Comparison of ENCODE assay signal across 9 cellular contexts in the genomic region with DNA sequence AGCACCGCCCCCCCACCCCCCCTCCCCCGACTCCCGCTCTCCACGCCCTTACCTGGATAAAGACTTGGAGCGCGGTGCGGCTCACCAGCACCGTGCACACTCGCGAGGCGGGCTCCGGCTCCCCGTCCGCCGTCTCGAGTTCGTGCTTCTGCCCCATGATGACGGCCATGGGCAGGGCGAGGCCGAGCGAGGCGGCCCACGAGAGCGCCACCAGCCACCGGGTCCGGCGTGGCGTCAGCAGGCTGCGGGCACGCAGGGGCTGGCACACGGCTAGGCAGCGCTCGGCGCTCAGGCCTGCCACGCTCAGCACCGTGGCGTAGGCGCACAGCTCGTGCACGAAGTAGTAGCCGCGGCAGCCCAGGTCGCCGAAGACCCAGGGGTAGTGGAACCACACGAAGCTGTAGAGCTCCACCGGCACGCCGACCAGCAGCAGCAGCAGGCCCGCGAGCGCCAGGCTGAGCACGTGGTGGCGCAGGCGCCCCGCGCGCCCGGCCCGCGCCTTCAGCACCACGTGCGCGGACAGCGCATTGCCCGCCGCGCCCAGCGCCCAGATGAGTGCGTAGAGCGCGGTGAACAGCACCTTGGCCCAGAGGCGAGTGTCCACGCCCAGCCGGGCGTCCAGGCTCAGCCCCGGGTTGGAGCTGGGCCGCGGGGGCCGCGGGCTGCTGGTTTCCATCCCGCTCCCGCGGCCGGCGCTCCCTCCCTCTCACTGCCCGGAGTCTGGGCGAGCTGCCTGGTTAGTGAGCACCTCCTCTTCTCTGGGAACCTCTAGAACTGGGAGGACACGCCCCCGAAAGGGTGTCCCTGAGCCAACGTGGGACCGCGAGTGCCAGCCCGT. TPM values are rescaled to one million over a fixed set of nuclear protein-coding genes. Genes with fewer than 3 reads are reported as not detected.
DNase-seq lines count a peak whose midpoint lies in the region; ATAC-seq and TF ChIP-seq lines count a peak whose summit lies in the region.
"Had no signal": no experiment of that assay in that cellular context is flagged by ENCODE, and none has a peak within 500 bp of the region (broad histone marks: within the 10 kb centered on the region; RNA-seq: fewer than 3 reads in every experiment).

A gene with protein sequence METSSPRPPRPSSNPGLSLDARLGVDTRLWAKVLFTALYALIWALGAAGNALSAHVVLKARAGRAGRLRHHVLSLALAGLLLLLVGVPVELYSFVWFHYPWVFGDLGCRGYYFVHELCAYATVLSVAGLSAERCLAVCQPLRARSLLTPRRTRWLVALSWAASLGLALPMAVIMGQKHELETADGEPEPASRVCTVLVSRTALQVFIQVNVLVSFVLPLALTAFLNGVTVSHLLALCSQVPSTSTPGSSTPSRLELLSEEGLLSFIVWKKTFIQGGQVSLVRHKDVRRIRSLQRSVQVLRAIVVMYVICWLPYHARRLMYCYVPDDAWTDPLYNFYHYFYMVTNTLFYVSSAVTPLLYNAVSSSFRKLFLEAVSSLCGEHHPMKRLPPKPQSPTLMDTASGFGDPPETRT (minus strand): TSS at position 742 of the 838 bp plus-strand sequence. CDS start 66 bp downstream, at position 676.

- ATAC-seq in activated B cell treated with CpG ODN at 0.5 μM for 24 hours (ENCODE audit: low read depth) (peak; percentile 56), natural killer cell (peak; percentile 68 to 94 (median 93)), HG03175 (IDR thresholded peaks at IDR 0.05; ENCODE audit: unreplicated experiment) (no peak)

- peaks cover 17% of the 10 kb centered on the region for H3K4me1 Mint-ChIP-seq in activated B cell treated with CpG ODN at 0.5 μM for 24 hours
- peaks cover 0 to 5% of the 10 kb centered on the region in 2 donors for H3K4me1 Mint-ChIP-seq in natural killer cell

- H3K4me3 Mint-ChIP-seq in activated B cell treated with CpG ODN at 0.5 μM for 24 hours: no peak within 1 kb of the TSS
- no peak within 1 kb of the TSS for H3K4me3 Mint-ChIP-seq in natural killer cell
- H3K4me3 Mint-ChIP-seq: activated naive CD4-positive, alpha-beta T cell treated with anti-CD3 and anti-CD28 coated beads, Interleukin-2, amount 50 U/mL, for 24 hours had no signal

- H3K36me3 Mint-ChIP-seq in activated B cell treated with CpG ODN at 0.5 μM for 24 hours (ENCODE audit: low read depth) (no peaks in the 10 kb centered on the region), natural killer cell (no peaks in the 10 kb centered on the region)

- DNase-seq in Daoy (ENCODE audit: low read depth): peak; percentile 78
- no peak for DNase-seq in activated B cell treated with CpG ODN at 0.5 μM for 24 hours
- DNase-seq in fibroblast of peridontal ligament (ENCODE audit: extremely low read depth): peak; percentile 34
- peak; percentile 25 for DNase-seq in natural killer cell
- no peak for DNase-seq in NCI-H2196 treated with DMSO at 0.1 percent for 48 hours (lab: John Stamatoyannopoulos, UW; ENCODE audit: unreplicated experiment)
- DNase-seq in NCI-H1930 (lab: John Stamatoyannopoulos, UW): no peak
- no peak for DNase-seq in H4 (ENCODE audit: low spot score)

- CTCF ChIA-PET in activated B cell treated with CpG ODN at 0.5 μM for 24 hours (lab: Charles Lee): no interaction called here

- H3K27me3 Mint-ChIP-seq in activated B cell treated with CpG ODN at 0.5 μM for 24 hours (peaks cover 24% of the 10 kb centered on the region), natural killer cell (ENCODE audit: low read depth in 2 of 2) (peaks cover 17 to 29% of the 10 kb centered on the region in 2 donors)

- H3K9me3 Mint-ChIP-seq in activated B cell treated with CpG ODN at 0.5 μM for 24 hours (no peaks in the 10 kb centered on the region), natural killer cell (no peaks in the 10 kb centered on the region)
- H3K9me3 Mint-ChIP-seq: activated naive CD4-positive, alpha-beta T cell treated with anti-CD3 and anti-CD28 coated beads, Interleukin-2, amount 50 U/mL, for 24 hours had no signal

- no peak for TF ChIP-seq CTCF in activated B cell treated with CpG ODN at 0.5 μM for 24 hours (IDR thresholded peaks at IDR 0.05)
- no peak for TF ChIP-seq CTCF in natural killer cell (IDR thresholded peaks at IDR 0.05)

- intact Hi-C loops in activated B cell treated with CpG ODN at 0.5 μM for 24 hours (cut with micrococcal nuclease): no loop called here
- intact Hi-C loops in natural killer cell (cut with micrococcal nuclease): no loop called here

- POLR2A ChIA-PET in activated B cell treated with CpG ODN at 0.5 μM for 24 hours (lab: Charles Lee): no interaction called here

- H3K27ac Mint-ChIP-seq in activated B cell treated with CpG ODN at 0.5 μM for 24 hours: no peak within 1 kb of the TSS
- H3K27ac Mint-ChIP-seq in natural killer cell: no peak within 1 kb of the TSS

RNA-seq across cellular contexts. Expression of the gene that starts here (rescaled TPM):
- not detected in 2 replicates for total RNA-seq in Daoy (2014; rRNA removed; shearing (Covaris generic))
- total RNA-seq in activated B cell treated with CpG ODN at 0.5 μM for 24 hours: not detected in 2 replicates
- not detected for total RNA-seq in natural killer cell
- total RNA-seq in H4 (2014; rRNA removed; shearing (Covaris generic)): not detected in 2 replicates

Comparison
In these comparisons a context has a peak if more than half of its experiments do, and no peak if none do; other contexts are left out.
1. Peak in DNase-seq in Daoy; RNA of the gene not detected or under 1 TPM.
2. Peak in ATAC-seq in activated B cell treated with CpG ODN at 0.5 μM for 24 hours; RNA of the gene not detected or under 1 TPM.
3. Peak in DNase-seq and ATAC-seq in natural killer cell; RNA of the gene not detected or under 1 TPM.